Comparison of ENCODE assay signal across 8 cellular contexts in the genomic region with DNA sequence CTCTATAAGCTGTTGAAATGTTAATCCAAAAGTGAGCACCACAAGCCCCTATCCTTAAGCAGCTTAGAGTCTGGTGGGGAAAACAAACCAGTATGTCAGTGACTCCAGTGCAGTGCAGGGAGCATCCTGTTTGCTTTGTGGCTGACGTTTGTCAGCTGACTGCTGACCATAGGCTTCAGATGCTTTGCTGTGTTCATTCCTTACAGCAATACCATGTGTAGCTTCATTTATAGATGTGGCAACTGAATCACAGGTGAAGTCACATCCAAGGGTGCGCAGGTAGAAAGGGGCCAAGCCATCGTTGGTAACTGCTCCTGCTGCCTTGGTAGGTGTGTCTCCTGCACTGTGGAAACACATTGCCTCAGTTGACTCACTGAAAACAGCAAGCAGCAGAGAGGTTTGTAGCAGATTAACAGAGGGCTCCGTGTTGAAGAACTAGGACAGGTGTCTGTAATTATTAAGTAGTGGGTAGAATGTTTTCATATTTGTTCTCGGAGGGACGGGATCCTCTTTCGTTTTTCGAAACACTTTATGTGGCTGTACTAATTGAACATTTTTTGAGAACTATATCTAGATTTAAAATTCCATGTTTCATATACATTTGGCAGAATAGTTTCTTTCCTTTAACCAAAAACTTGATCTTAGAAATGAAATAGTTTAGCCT. TPM values are rescaled to one million over a fixed set of nuclear protein-coding genes. Genes with fewer than 3 reads are reported as not detected.
A peak's percentile ranks its signal among the peaks of the same experiment; 100 is the strongest.
DNase-seq lines count a peak whose midpoint lies in the region; ATAC-seq and TF ChIP-seq lines count a peak whose summit lies in the region.

No MANE protein-coding gene starts in this region.

- no peaks in the 10 kb centered on the region for H3K9me3 ChIP-seq in vagina

- CTCF ChIA-PET in MCF 10A (lab: Yijun Ruan, JAX) = interaction anchor here (0.9 to 1.4 kb wide), 2 partner anchors 109 to 318 kb away, joined by 5 to 8 read pairs; no protein-coding TSS in a partner anchor

- peaks cover 51% of the 10 kb centered on the region for H3K36me3 Mint-ChIP-seq in MCF 10A (ENCODE audit: insufficient read depth, unreplicated experiment)

- peaks cover 42% of the 10 kb centered on the region for H3K4me1 ChIP-seq in vagina

- peak overlapping the region; percentile 82 for H3K4me3 Mint-ChIP-seq in MCF 10A (ENCODE audit: unreplicated experiment)

- DNase-seq in GM03348 (ENCODE audit: low spot score) (peak; percentile 21), NAMALWA (ENCODE audit: low spot score) (peak; percentile 40), MCF 10A (ENCODE audit: unreplicated experiment) (no peak), medulla oblongata (ENCODE audit: extremely low spot score) (peak; percentile 76), vagina (ENCODE audit: extremely low spot score in 2 of 2) (peak in 1 of 2 donors; percentile 82), NCI-H774 (lab: John Stamatoyannopoulos, UW) (no peak)
- no peak for DNase-seq in central memory CD4-positive, alpha-beta T cell

- no peak for ATAC-seq in GM19452 (IDR thresholded peaks at IDR 0.05; ENCODE audit: unreplicated experiment)

- H3K27me3 Mint-ChIP-seq in MCF 10A (ENCODE audit: insufficient read depth, unreplicated experiment) = no peaks in the 10 kb centered on the region

- H3K4me1 Mint-ChIP-seq in MCF 10A (ENCODE audit: insufficient read depth, unreplicated experiment) = peaks cover 22% of the 10 kb centered on the region

- POLR2A ChIA-PET in MCF 10A (lab: Yijun Ruan, JAX) = interaction anchor here (0.5 to 4.6 kb wide), 11 partner anchors 8 to 1837 kb away, joined by 3 to 36 read pairs (median 10); partner anchors contain the start of genes PAXIP1 and RBM33

- BruUV-seq in MCF 10A (replicated peaks; lab: Mats Ljungman, UMichigan) = no TSS peak

- TF ChIP-seq CTCF in MCF 10A (IDR thresholded peaks at IDR 0.05; ENCODE audit: unreplicated experiment) (no peak), vagina (IDR thresholded peaks at IDR 0.05) (no peak)

- peak overlapping the region; percentile 95 for H3K27ac ChIP-seq in vagina

- peaks cover 0 to 15% of the 10 kb centered on the region in 2 donors for H3K36me3 ChIP-seq in vagina

- intact Hi-C loops in MCF 10A (cut with micrococcal nuclease) (loop anchor here (2.0 to 5.0 kb wide), 4 partner anchors 45 to 372 kb away; partner anchors contain the start of gene PAXIP1), vagina (cut with DNase I) (loop anchor here (10.0 kb wide), 1 partner anchor 95 kb away; no protein-coding TSS in a partner anchor)

- no peak for TF ChIP-seq POLR2A in vagina (IDR thresholded peaks at IDR 0.05)

- no peaks in the 10 kb centered on the region for H3K27me3 ChIP-seq in vagina

- peak overlapping the region; percentile 52 for H3K27ac Mint-ChIP-seq in MCF 10A (ENCODE audit: low read depth, unreplicated experiment)

- peak overlapping the region; percentile 67 to 96 for H3K4me3 ChIP-seq in vagina

- no peaks in the 10 kb centered on the region for H3K9me3 Mint-ChIP-seq in MCF 10A (ENCODE audit: unreplicated experiment)

RNA-seq across cellular contexts. Expression of gene INSIG1, which starts 2.0 kb away (rescaled TPM):
- 11.2 and 12.4 TPM in 2 replicates for total RNA-seq in MCF 10A (2022)
- total RNA-seq in vagina = 63.6 TPM

Comparison
In these comparisons a context has a peak if more than half of its experiments do, and no peak if none do; other contexts are left out.
1. DNase-seq: peak in GM03348 (single experiment), NAMALWA (single experiment) and medulla oblongata (single experiment); none in MCF 10A (single experiment), central memory CD4-positive, alpha-beta T cell (single experiment) and NCI-H774 (single experiment).